1 cellular context compared by ENCODE assay signal in the genomic region with DNA sequence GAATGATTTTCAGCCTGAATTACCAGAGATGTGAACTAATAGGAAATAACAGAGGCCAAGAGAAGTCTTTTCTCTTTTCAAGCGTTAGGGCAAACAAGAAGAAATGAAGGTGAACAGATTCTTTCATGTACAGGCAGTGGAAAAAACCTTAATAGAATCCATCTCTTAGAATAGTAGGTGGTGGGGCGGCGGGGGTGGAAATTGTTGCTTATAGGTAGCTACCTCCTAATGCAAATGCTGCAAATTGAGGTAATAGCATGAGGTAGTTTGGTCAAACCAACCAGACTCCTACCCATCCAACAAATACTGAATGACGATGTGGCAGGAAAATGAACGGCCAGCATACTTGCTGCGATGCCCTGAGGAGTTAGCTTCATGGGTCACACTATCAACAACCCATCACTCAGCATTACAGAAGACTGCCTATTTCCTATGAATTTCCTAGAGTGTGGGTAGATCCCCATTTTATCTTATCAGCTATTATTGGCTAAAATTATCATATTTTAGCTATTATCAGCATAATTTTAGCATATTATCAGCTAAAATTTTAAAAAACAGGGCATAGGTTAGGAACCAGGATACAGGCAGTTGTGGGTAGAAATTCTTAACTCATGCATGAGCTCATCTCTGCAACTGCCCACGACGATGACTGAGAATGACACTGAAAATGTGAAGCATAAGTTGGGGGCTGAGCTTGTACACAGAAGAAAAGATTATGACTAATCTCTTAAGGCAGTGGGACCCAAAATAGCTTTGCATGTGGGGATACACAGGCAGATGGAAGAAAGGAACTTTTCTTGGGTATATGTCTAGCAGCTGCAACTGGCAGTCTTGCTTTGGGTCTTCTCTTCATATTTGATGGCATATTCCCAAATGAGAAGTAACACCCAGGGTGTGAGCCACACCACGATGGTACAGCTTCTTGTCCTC.
TF ChIP-seq lines count a peak whose summit lies in the region.

No MANE protein-coding gene starts in this region.

TF ChIP-seq in GM12878, 131 proteins besides CTCF, POLR2A, EP300 and RAD21 (continued from another document):
- no peak for TF ChIP-seq EZH2 (IDR thresholded peaks at IDR 0.05; ENCODE audit: borderline replicate concordance, control insufficient read depth, low read depth, low read length)
- no peak for TF ChIP-seq SIX5 (IDR thresholded peaks at IDR 0.05; ENCODE audit: low read depth, low read length, severe bottlenecking)
- TF ChIP-seq NRF1 (conservative IDR thresholded peaks at IDR 0.05; ENCODE audit: low read depth, low read length): no peak
- TF ChIP-seq, protein P1, sequence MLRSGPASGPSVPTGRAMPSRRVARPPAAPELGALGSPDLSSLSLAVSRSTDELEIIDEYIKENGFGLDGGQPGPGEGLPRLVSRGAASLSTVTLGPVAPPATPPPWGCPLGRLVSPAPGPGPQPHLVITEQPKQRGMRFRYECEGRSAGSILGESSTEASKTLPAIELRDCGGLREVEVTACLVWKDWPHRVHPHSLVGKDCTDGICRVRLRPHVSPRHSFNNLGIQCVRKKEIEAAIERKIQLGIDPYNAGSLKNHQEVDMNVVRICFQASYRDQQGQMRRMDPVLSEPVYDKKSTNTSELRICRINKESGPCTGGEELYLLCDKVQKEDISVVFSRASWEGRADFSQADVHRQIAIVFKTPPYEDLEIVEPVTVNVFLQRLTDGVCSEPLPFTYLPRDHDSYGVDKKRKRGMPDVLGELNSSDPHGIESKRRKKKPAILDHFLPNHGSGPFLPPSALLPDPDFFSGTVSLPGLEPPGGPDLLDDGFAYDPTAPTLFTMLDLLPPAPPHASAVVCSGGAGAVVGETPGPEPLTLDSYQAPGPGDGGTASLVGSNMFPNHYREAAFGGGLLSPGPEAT (IDR thresholded peaks at IDR 0.05; ENCODE audit: low read depth): no peak
- TF ChIP-seq RELA (IDR thresholded peaks at IDR 0.05; ENCODE audit: borderline replicate concordance, partially characterized antibody): no peak
- TF ChIP-seq MTA2 (IDR thresholded peaks at IDR 0.05; ENCODE audit: low read depth): no peak
- TF ChIP-seq CEBPB (IDR thresholded peaks at IDR 0.05; ENCODE audit: borderline replicate concordance in 1 of 2, low read depth in 2 of 2, low read length in 2 of 2): no peak
- TF ChIP-seq CUX1 (IDR thresholded peaks at IDR 0.05; ENCODE audit: insufficient replicate concordance, low read depth, low read length): no peak
- TF ChIP-seq BRCA1 (IDR thresholded peaks at IDR 0.05; ENCODE audit: low read depth, low read length): no peak
- peak; percentile 66; the same call in 1 of the 2 replicates for TF ChIP-seq PML (IDR thresholded peaks at IDR 0.05; ENCODE audit: low read length)
- TF ChIP-seq SRF (IDR thresholded peaks at IDR 0.05; ENCODE audit: low read depth in 2 of 2, low read length in 2 of 2): 0 out of 4 replicates have a peak, but pooled peaks of 1 of the 2 experiments have one; percentile 38
- TF ChIP-seq CHD1 (IDR thresholded peaks at IDR 0.05; ENCODE audit: low read depth, low read length): no peak
- TF ChIP-seq LARP7 (IDR thresholded peaks at IDR 0.05): no peak
- TF ChIP-seq IRF4 (IDR thresholded peaks at IDR 0.05; ENCODE audit: low read depth, low read length): 0 out of 2 replicates have a peak, but pooled peaks have one; percentile 71
- TF ChIP-seq ZNF622 (IDR thresholded peaks at IDR 0.05): no peak
